In genomic region chr5:55551298-55551846, GRCh38 we compare ENCODE assay signal across 14 cellular contexts.
"Had no signal": no experiment of that assay in that cellular context is flagged by ENCODE, and none has a peak within 500 bp of the region (broad histone marks: within the 10 kb centered on the region; RNA-seq: fewer than 3 reads in every experiment).

No MANE protein-coding gene starts in this region.

- H3K27me3 ChIP-seq: tibial artery had no signal

- H3K36me3 ChIP-seq: tibial artery had no signal

- H3K27ac ChIP-seq: tibial artery, VCaP had no signal

- H3K4me1 ChIP-seq: tibial artery had no signal

- H3K9me3 ChIP-seq: tibial artery had no signal

- ATAC-seq: activated CD4-positive, alpha-beta T cell treated with anti-CD3 and anti-CD28 coated beads for 36 hours; activated CD8-positive, alpha-beta T cell treated with anti-CD3 and anti-CD28 coated beads for 36 hours; activated T-cell treated with anti-CD3 and anti-CD28 coated beads, Interleukin-2, amount 50 U/mL, for 72 hours; esophagus mucosa; left cardiac atrium; naive thymus-derived CD4-positive, alpha-beta T cell; right cardiac atrium had no signal

- H3K4me3 ChIP-seq: tibial artery had no signal

- DNase-seq: activated CD4-positive, alpha-beta T cell treated with anti-CD3 and anti-CD28 coated beads for 36 hours; activated CD8-positive, alpha-beta memory T cell treated with anti-CD3 and anti-CD28 coated beads, Interleukin-2, amount 50 U/mL, for 4 hours; activated CD8-positive, alpha-beta T cell treated with anti-CD3 and anti-CD28 coated beads for 36 hours; activated gamma-delta T cell treated with Interleukin-2 at 50 U/mL for 16 hours; activated naive CD8-positive, alpha-beta T cell treated with anti-CD3 and anti-CD28 coated beads for 36 hours; activated T-cell treated with anti-CD3 and anti-CD28 coated beads, Interleukin-2, amount 50 U/mL, for 72 hours; immature natural killer cell; left cardiac atrium; naive thymus-derived CD4-positive, alpha-beta T cell; right cardiac atrium; small intestine; tibial artery had no signal
